In the genomic region with DNA sequence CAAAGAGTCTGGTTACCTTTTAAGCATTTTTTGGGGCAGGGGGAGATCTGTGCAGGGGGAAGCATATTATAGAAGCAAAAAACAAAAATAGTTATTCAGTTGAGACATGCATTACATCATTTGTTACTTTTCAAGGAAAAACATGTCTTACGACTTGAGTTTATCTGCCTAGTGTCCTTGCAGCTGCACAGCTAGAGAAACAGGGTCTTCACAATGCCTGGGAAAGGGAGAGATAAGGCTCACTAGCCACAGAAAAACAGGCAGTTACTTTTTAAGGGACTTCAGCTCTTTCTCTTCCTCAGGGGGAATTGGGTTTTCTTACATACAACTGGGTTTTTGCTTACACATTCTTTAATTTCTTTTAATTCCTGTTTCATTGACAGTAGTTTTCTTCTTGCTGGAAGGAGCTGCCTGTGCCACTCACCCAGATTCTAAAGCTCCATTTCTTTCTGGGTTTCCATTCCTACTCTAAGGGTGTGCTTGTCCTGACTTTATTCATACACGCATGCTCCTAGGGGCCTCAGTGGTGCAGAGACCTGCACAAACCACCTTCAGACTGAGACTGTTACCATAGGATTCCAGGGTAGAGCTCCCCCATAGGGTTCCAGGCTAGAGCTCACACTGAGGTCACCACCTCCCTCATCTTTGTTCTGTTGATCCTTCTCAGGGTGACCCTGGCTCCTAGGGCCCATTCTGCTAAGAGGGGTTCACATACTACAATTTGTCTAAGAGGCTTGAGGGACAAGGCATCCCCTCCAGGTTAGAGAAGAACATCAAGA, we compare ENCODE assay signal across 2 cellular contexts.
A peak's percentile ranks its signal among the peaks of the same experiment; 100 is the strongest.
TF ChIP-seq lines count a peak whose summit lies in the region.

No MANE protein-coding gene starts in this region.

TF ChIP-seq in IMR-90, 13 proteins besides CTCF, POLR2A, EP300 and RAD21:
- TF ChIP-seq CHD1 (IDR thresholded peaks at IDR 0.05; ENCODE audit: low read depth, low read length): no peak
- TF ChIP-seq RFX5 (IDR thresholded peaks at IDR 0.05; ENCODE audit: low read depth, low read length): no peak
- no peak for TF ChIP-seq RCOR1 (IDR thresholded peaks at IDR 0.05; ENCODE audit: insufficient replicate concordance, low read length)
- TF ChIP-seq MAFK (IDR thresholded peaks at IDR 0.05; ENCODE audit: low read depth, low read length): no peak
- TF ChIP-seq FOS (IDR thresholded peaks at IDR 0.05; ENCODE audit: low read depth, low read length): no peak
- no peak for TF ChIP-seq MAZ (IDR thresholded peaks at IDR 0.05; ENCODE audit: borderline replicate concordance, low read depth, low read length)
TF ChIP-seq in IMR-90: peak in this region for 0.

TF ChIP-seq in K562, 482 proteins besides CTCF, POLR2A, EP300 and RAD21 (continues in another document):
- TF ChIP-seq, protein P1, sequence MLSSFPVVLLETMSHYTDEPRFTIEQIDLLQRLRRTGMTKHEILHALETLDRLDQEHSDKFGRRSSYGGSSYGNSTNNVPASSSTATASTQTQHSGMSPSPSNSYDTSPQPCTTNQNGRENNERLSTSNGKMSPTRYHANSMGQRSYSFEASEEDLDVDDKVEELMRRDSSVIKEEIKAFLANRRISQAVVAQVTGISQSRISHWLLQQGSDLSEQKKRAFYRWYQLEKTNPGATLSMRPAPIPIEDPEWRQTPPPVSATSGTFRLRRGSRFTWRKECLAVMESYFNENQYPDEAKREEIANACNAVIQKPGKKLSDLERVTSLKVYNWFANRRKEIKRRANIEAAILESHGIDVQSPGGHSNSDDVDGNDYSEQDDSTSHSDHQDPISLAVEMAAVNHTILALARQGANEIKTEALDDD (IDR thresholded peaks at IDR 0.05): peak; percentile 22; the same call in 1 of the 2 replicates
- TF ChIP-seq CBFA2T2 (conservative IDR thresholded peaks at IDR 0.05): peak; percentile 67
- TF ChIP-seq TCF3 (CRISPR knock-in tag; IDR thresholded peaks at IDR 0.05): peak; percentile 87
- peak; percentile 45 to 46; a peak in 3 of 4 replicates for TF ChIP-seq NRF1 (conservative IDR thresholded peaks at IDR 0.05 in 1 of 2, IDR thresholded peaks at IDR 0.05 in 1 of 2)
- no peak for TF ChIP-seq EGR1 (conservative IDR thresholded peaks at IDR 0.05)
- TF ChIP-seq, protein P2, sequence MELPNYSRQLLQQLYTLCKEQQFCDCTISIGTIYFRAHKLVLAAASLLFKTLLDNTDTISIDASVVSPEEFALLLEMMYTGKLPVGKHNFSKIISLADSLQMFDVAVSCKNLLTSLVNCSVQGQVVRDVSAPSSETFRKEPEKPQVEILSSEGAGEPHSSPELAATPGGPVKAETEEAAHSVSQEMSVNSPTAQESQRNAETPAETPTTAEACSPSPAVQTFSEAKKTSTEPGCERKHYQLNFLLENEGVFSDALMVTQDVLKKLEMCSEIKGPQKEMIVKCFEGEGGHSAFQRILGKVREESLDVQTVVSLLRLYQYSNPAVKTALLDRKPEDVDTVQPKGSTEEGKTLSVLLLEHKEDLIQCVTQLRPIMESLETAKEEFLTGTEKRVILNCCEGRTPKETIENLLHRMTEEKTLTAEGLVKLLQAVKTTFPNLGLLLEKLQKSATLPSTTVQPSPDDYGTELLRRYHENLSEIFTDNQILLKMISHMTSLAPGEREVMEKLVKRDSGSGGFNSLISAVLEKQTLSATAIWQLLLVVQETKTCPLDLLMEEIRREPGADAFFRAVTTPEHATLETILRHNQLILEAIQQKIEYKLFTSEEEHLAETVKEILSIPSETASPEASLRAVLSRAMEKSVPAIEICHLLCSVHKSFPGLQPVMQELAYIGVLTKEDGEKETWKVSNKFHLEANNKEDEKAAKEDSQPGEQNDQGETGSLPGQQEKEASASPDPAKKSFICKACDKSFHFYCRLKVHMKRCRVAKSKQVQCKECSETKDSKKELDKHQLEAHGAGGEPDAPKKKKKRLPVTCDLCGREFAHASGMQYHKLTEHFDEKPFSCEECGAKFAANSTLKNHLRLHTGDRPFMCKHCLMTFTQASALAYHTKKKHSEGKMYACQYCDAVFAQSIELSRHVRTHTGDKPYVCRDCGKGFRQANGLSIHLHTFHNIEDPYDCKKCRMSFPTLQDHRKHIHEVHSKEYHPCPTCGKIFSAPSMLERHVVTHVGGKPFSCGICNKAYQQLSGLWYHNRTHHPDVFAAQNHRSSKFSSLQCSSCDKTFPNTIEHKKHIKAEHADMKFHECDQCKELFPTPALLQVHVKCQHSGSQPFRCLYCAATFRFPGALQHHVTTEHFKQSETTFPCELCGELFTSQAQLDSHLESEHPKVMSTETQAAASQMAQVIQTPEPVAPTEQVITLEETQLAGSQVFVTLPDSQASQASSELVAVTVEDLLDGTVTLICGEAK (IDR thresholded peaks at IDR 0.05): peak; percentile 59
- TF ChIP-seq, protein P2 (CRISPR knock-in tag; IDR thresholded peaks at IDR 0.05): no peak
- TF ChIP-seq THRA (IDR thresholded peaks at IDR 0.05): no peak
- peak; percentile 12 to 42; a peak in 2 of 4 replicates for TF ChIP-seq TRIM24 (IDR thresholded peaks at IDR 0.05)
- peak; percentile 85 for TF ChIP-seq ARID1B (IDR thresholded peaks at IDR 0.05)
- TF ChIP-seq, protein P3, sequence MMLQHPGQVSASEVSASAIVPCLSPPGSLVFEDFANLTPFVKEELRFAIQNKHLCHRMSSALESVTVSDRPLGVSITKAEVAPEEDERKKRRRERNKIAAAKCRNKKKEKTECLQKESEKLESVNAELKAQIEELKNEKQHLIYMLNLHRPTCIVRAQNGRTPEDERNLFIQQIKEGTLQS (IDR thresholded peaks at IDR 0.05): peak; percentile 66; the same call in 1 of the 2 replicates
- TF ChIP-seq, protein P3 (CRISPR knock-in tag; conservative IDR thresholded peaks at IDR 0.05): no peak
- peak; percentile 63 for TF ChIP-seq SMARCE1 (IDR thresholded peaks at IDR 0.05)
- no peak for TF ChIP-seq HEY1 (CRISPR knock-in tag; IDR thresholded peaks at IDR 0.05; ENCODE audit: borderline replicate concordance)
- no peak for TF ChIP-seq GABPA (tag; conservative IDR thresholded peaks at IDR 0.05; ENCODE audit: low read depth)
- peak; percentile 73 for TF ChIP-seq CBFA2T3 (IDR thresholded peaks at IDR 0.05)
- TF ChIP-seq, protein P4, sequence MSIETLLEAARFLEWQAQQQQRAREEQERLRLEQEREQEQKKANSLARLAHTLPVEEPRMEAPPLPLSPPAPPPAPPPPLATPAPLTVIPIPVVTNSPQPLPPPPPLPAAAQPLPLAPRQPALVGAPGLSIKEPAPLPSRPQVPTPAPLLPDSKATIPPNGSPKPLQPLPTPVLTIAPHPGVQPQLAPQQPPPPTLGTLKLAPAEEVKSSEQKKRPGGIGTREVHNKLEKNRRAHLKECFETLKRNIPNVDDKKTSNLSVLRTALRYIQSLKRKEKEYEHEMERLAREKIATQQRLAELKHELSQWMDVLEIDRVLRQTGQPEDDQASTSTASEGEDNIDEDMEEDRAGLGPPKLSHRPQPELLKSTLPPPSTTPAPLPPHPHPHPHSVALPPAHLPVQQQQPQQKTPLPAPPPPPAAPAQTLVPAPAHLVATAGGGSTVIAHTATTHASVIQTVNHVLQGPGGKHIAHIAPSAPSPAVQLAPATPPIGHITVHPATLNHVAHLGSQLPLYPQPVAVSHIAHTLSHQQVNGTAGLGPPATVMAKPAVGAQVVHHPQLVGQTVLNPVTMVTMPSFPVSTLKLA (conservative IDR thresholded peaks at IDR 0.05): peak in 1 of 2 experiments; percentile 40; a peak in 1 of 4 replicates
- TF ChIP-seq CEBPZ (IDR thresholded peaks at IDR 0.05; ENCODE audit: borderline replicate concordance, low read depth, low read length): no peak
- no peak for TF ChIP-seq MAZ (CRISPR knock-in tag; conservative IDR thresholded peaks at IDR 0.05 in 1 of 2, IDR thresholded peaks at IDR 0.05 in 1 of 2)
- TF ChIP-seq ELF4 (CRISPR knock-in tag; IDR thresholded peaks at IDR 0.05): no peak
- TF ChIP-seq, protein P5, sequence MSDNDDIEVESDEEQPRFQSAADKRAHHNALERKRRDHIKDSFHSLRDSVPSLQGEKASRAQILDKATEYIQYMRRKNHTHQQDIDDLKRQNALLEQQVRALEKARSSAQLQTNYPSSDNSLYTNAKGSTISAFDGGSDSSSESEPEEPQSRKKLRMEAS (CRISPR knock-in tag; IDR thresholded peaks at IDR 0.05): no peak
- TF ChIP-seq, protein P6, sequence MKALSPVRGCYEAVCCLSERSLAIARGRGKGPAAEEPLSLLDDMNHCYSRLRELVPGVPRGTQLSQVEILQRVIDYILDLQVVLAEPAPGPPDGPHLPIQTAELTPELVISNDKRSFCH (CRISPR knock-in tag; IDR thresholded peaks at IDR 0.05): no peak
- TF ChIP-seq, protein P6 (tag; IDR thresholded peaks at IDR 0.05): 0 out of 2 replicates have a peak, but pooled peaks have one; percentile 49
- peak; percentile 68 for TF ChIP-seq SOX6 (IDR thresholded peaks at IDR 0.05)
- TF ChIP-seq, protein P7, sequence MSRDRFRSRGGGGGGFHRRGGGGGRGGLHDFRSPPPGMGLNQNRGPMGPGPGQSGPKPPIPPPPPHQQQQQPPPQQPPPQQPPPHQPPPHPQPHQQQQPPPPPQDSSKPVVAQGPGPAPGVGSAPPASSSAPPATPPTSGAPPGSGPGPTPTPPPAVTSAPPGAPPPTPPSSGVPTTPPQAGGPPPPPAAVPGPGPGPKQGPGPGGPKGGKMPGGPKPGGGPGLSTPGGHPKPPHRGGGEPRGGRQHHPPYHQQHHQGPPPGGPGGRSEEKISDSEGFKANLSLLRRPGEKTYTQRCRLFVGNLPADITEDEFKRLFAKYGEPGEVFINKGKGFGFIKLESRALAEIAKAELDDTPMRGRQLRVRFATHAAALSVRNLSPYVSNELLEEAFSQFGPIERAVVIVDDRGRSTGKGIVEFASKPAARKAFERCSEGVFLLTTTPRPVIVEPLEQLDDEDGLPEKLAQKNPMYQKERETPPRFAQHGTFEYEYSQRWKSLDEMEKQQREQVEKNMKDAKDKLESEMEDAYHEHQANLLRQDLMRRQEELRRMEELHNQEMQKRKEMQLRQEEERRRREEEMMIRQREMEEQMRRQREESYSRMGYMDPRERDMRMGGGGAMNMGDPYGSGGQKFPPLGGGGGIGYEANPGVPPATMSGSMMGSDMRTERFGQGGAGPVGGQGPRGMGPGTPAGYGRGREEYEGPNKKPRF (IDR thresholded peaks at IDR 0.05; ENCODE audit: low read depth, low read length): no peak
- TF ChIP-seq, protein P8, sequence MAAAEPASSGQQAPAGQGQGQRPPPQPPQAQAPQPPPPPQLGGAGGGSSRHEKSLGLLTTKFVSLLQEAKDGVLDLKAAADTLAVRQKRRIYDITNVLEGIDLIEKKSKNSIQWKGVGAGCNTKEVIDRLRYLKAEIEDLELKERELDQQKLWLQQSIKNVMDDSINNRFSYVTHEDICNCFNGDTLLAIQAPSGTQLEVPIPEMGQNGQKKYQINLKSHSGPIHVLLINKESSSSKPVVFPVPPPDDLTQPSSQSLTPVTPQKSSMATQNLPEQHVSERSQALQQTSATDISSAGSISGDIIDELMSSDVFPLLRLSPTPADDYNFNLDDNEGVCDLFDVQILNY (CRISPR knock-in tag; IDR thresholded peaks at IDR 0.05): no peak
- no peak for TF ChIP-seq MED1 (CRISPR knock-in tag; IDR thresholded peaks at IDR 0.05; ENCODE audit: borderline replicate concordance)
